Comparison of ENCODE assay signal across 8 cellular contexts in the genomic region with DNA sequence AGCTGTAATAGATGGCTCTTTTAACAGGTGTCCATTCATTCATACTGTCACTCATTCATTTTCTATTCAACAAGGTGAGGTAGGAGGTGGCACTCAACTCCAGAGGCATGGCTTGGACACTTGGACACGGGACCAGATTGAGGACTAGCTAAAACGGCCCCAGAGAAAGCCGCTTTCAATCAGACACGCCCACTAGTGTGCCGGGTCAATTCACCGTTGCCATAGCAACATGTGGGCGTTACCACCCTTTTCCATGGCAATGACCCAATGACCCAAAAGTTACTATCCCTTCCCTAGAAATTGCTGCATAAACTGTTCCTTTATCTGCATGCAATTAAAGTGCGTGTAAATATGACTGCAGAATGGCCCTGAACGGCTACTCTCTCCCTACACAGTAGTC. TPM values are rescaled to one million over a fixed set of nuclear protein-coding genes. Genes with fewer than 3 reads are reported as not detected.
DNase-seq lines count a peak whose midpoint lies in the region; ATAC-seq and TF ChIP-seq lines count a peak whose summit lies in the region.

No MANE protein-coding gene starts in this region.

- H3K23ac ChIP-seq in mesendoderm (ENCODE audit: low read length): no peak overlapping the region

- H4K5ac ChIP-seq in mesendoderm (ENCODE audit: low read length): no peak overlapping the region

- H3K4ac ChIP-seq in mesendoderm (ENCODE audit: low read depth, low read length): no peak overlapping the region

- DNase-seq in RWPE1 (ENCODE audit: low spot score): no peak
- peak; percentile 83 for DNase-seq in esophagus muscularis mucosa (ENCODE audit: extremely low spot score)
- DNase-seq in mesendoderm: peak; percentile 75
- peak; percentile 17 to 50 for DNase-seq in tibial nerve (ENCODE audit: low spot score in 2 of 2)
- no peak for DNase-seq in NCI-H1105 treated with DMSO at 0.1 percent for 48 hours (lab: John Stamatoyannopoulos, UW)
- no peak for DNase-seq in islet precursor cell
- no peak for DNase-seq in stimulated activated CD4-positive, alpha-beta T cell treated with anti-CD3 and anti-CD28 coated beads, Interleukin-4, amount 100 ng/mL, for 4 hours

- peak overlapping the region; percentile 53 for H3K9ac ChIP-seq in mesendoderm (ENCODE audit: low read length)

- WGBS in esophagus muscularis mucosa: 51% methylated on average over 8 of the region's 9 CpGs
- no CpG with 5 or more reads among the region's 9 CpGs for WGBS in mesendoderm (ENCODE audit: extremely low coverage, insufficient coverage, low lambda C conversion rate)
- 11 to 19% methylated on average over 9 of the region's 9 CpGs for WGBS in tibial nerve, 2 donors

- H3K27ac ChIP-seq in RWPE1 (peak overlapping the region; percentile 90), esophagus muscularis mucosa (replicated peaks in 1 of 4) (peak overlapping the region; percentile 75 to 77 (median 76)), mesendoderm (ENCODE audit: low read depth, low read length) (peak overlapping the region; percentile 79), tibial nerve (peak overlapping the region; percentile 59 to 94 (median 85))

- no peak overlapping the region for H4K8ac ChIP-seq in mesendoderm (ENCODE audit: low read depth, low read length)

- H2BK120ac ChIP-seq in mesendoderm (ENCODE audit: low read depth, low read length): no peak overlapping the region

- peak overlapping the region; percentile 87 for H3K56ac ChIP-seq in mesendoderm (ENCODE audit: low read length)

- peaks cover 35 to 46% (median 42%) of the 10 kb centered on the region in 4 donors for H3K4me1 ChIP-seq in esophagus muscularis mucosa
- peaks cover 22% of the 10 kb centered on the region for H3K4me1 ChIP-seq in mesendoderm (ENCODE audit: control insufficient read depth, low read depth, low read length)
- peaks cover 0 to 65% (median 45%) of the 10 kb centered on the region in 4 donors for H3K4me1 ChIP-seq in tibial nerve

- H2AK5ac ChIP-seq in mesendoderm (ENCODE audit: low read length): no peak overlapping the region

- H3K9me3 ChIP-seq in esophagus muscularis mucosa (no peaks in the 10 kb centered on the region), tibial nerve (no peaks in the 10 kb centered on the region)

- ATAC-seq in GM21526 (IDR thresholded peaks at IDR 0.05; ENCODE audit: low FRiP score, unreplicated experiment): no peak

- peak overlapping the region; percentile 21 for H3K4me2 ChIP-seq in mesendoderm (ENCODE audit: low read length)

- TF ChIP-seq POLR2A in esophagus muscularis mucosa (IDR thresholded peaks at IDR 0.05; ENCODE audit: low read depth) (no peak), tibial nerve (IDR thresholded peaks at IDR 0.05) (no peak)

- H3K36me3 ChIP-seq in esophagus muscularis mucosa (no peaks in the 10 kb centered on the region), mesendoderm (ENCODE audit: control insufficient read depth, insufficient read depth, low read length) (no peaks in the 10 kb centered on the region), tibial nerve (no peaks in the 10 kb centered on the region)

- intact Hi-C loops in esophagus muscularis mucosa (cut with DNase I): no loop called here

- peak overlapping the region; percentile 24 for H3K18ac ChIP-seq in mesendoderm (ENCODE audit: low read length)

- H2BK5ac ChIP-seq in mesendoderm (ENCODE audit: low read length): peak overlapping the region; percentile 44

- no peaks in the 10 kb centered on the region for H3K27me3 ChIP-seq in esophagus muscularis mucosa
- H3K27me3 ChIP-seq in mesendoderm (ENCODE audit: insufficient read depth, low read length, poor library complexity): no peaks in the 10 kb centered on the region
- H3K27me3 ChIP-seq in tibial nerve: no peaks in the 10 kb centered on the region

- H2BK15ac ChIP-seq in mesendoderm (replicated peaks; ENCODE audit: low read depth): no peak overlapping the region

- POLR2A ChIA-PET in RWPE1 (lab: Yijun Ruan, JAX; ENCODE audit: low non-redundant PET): no interaction called here

- CTCF ChIA-PET in RWPE1 (lab: Yijun Ruan, JAX): interaction anchor here (1.5 kb wide), 1 partner anchor 83 kb away, joined by 4 read pairs; no protein-coding TSS in a partner anchor

- H3K4me3 ChIP-seq in esophagus muscularis mucosa (no peak overlapping the region), mesendoderm (ENCODE audit: low read length) (no peak overlapping the region), tibial nerve (peak overlapping the region in 1 of 4 donors; percentile 6)

- no peaks in the 10 kb centered on the region for H3K79me2 ChIP-seq in mesendoderm (ENCODE audit: control insufficient read depth, insufficient read depth, low read length)

- TF ChIP-seq EP300 in esophagus muscularis mucosa (IDR thresholded peaks at IDR 0.05) (no peak), tibial nerve (IDR thresholded peaks at IDR 0.05) (no peak)

- TF ChIP-seq CTCF in RWPE1 (conservative IDR thresholded peaks at IDR 0.05; ENCODE audit: low read depth) (no peak), esophagus muscularis mucosa (IDR thresholded peaks at IDR 0.05) (no peak), tibial nerve (IDR thresholded peaks at IDR 0.05) (no peak)

- H3K79me1 ChIP-seq in mesendoderm (ENCODE audit: low read length): no peaks in the 10 kb centered on the region

RNA-seq across cellular contexts. Expression of a gene that starts 49.2 kb away (rescaled TPM):
- total RNA-seq in esophagus muscularis mucosa (10 to 100 TPM; 12.3 to 20.2 (median 17.5) TPM), tibial nerve (10 to 100 TPM; 13.8 to 33.4 (median 22.4) TPM)
- polyA plus RNA-seq in mesendoderm (2013, experiment 1 of 2): 9.2 TPM
- polyA plus RNA-seq in mesendoderm (2013, experiment 2 of 2): 8.9 TPM

Comparison
In these comparisons a context has a peak if more than half of its experiments do, and no peak if none do; other contexts are left out.
1. DNase-seq: peak in esophagus muscularis mucosa (single experiment), mesendoderm (single experiment) and tibial nerve (2 of 2); none in RWPE1 (single experiment), NCI-H1105 treated with DMSO at 0.1 percent for 48 hours (single experiment), islet precursor cell (single experiment) and stimulated activated CD4-positive, alpha-beta T cell treated with anti-CD3 and anti-CD28 coated beads, Interleukin-4, amount 100 ng/mL, for 4 hours (0 of 2).
2. Peak in every context shown above with its lines, with median percentiles within 50 percentile points of each other: H3K27ac ChIP-seq.